Comparison of ENCODE assay signal across 1 cellular context in genomic region chr22:46934746-46935491, GRCh38.
TF ChIP-seq lines count a peak whose summit lies in the region.

No MANE protein-coding gene starts in this region.

TF ChIP-seq in HCT116, 20 proteins besides CTCF, POLR2A, EP300 and RAD21 (continued from another document):
- TF ChIP-seq, protein P1, sequence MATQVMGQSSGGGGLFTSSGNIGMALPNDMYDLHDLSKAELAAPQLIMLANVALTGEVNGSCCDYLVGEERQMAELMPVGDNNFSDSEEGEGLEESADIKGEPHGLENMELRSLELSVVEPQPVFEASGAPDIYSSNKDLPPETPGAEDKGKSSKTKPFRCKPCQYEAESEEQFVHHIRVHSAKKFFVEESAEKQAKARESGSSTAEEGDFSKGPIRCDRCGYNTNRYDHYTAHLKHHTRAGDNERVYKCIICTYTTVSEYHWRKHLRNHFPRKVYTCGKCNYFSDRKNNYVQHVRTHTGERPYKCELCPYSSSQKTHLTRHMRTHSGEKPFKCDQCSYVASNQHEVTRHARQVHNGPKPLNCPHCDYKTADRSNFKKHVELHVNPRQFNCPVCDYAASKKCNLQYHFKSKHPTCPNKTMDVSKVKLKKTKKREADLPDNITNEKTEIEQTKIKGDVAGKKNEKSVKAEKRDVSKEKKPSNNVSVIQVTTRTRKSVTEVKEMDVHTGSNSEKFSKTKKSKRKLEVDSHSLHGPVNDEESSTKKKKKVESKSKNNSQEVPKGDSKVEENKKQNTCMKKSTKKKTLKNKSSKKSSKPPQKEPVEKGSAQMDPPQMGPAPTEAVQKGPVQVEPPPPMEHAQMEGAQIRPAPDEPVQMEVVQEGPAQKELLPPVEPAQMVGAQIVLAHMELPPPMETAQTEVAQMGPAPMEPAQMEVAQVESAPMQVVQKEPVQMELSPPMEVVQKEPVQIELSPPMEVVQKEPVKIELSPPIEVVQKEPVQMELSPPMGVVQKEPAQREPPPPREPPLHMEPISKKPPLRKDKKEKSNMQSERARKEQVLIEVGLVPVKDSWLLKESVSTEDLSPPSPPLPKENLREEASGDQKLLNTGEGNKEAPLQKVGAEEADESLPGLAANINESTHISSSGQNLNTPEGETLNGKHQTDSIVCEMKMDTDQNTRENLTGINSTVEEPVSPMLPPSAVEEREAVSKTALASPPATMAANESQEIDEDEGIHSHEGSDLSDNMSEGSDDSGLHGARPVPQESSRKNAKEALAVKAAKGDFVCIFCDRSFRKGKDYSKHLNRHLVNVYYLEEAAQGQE (IDR thresholded peaks at IDR 0.05; ENCODE audit: low read depth), result no peak
